Comparison of ENCODE assay signal across 12 cellular contexts in the genomic region with DNA sequence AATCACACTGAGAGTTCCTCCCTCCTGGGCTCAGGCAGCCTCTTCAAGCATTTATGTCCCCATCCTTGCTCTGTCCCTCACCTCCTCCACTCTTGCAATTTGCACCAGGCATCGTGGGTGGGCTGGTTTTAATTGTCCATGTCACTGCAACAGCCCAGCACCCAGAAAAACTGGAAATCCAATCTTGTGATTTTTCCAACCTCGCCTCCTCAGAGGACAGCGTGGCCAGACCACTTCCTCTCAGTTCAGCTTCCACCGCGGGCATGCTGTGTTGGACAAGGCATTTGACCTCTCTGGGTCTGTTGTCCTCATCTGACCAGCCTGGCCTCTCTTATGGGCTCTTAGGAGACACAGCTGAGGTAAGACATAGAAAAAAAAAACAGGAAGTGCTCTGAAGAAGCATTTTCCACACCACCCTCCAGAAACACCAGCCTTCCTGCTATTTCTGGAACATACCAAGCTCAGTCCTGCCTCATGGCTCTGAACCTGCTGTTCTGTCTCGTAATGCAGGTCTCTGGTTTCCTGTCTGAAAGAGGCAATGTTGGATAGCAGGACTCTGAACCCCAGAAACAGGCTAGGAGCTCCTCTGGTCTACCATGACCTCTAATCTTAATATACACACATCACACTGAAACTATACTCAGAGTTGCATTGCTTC. TPM values are rescaled to one million over a fixed set of nuclear protein-coding genes. Genes with fewer than 3 reads are reported as not detected.
DNase-seq lines count a peak whose midpoint lies in the region; ATAC-seq and TF ChIP-seq lines count a peak whose summit lies in the region.
"Had no signal": no experiment of that assay in that cellular context is flagged by ENCODE, and none has a peak within 500 bp of the region (broad histone marks: within the 10 kb centered on the region; RNA-seq: fewer than 3 reads in every experiment).

No MANE protein-coding gene starts in this region.

- in situ Hi-C loops in brain microvascular endothelial cell (cut with HindIII; ENCODE audit: low pct_ligation_motif_present, low sequenced_read_pairs): no loop called here

- H3K9ac ChIP-seq in MM.1S (ENCODE audit: low read length) (peak overlapping the region; percentile 13; the same call in 1 of the 2 replicates), neuronal stem cell (ENCODE audit: low read depth, low read length, poor library complexity) (no peak overlapping the region)

- H3K4me3 Mint-ChIP-seq in type B pancreatic cell: no peak overlapping the region
- H3K4me3 Mint-ChIP-seq: activated CD4-positive, alpha-beta T cell treated with anti-CD3 and anti-CD28 coated beads, Interleukin-2, amount 10 ng/mL, durations not matched to agents 24 days and 14 days; CD4-positive, alpha-beta T cell had no signal

- no peak overlapping the region for H2BK120ac ChIP-seq in neuronal stem cell (ENCODE audit: low read depth, low read length)

- DNase-seq in MM.1S: peak; percentile 68
- peak; percentile 3 for DNase-seq in brain microvascular endothelial cell
- DNase-seq in neuronal stem cell (ENCODE audit: low spot score): no peak
- DNase-seq in HPDE6-E6E7 (ENCODE audit: extremely low spot score): no peak
- DNase-seq in NCI-H2081 (lab: John Stamatoyannopoulos, UW): no peak
- DNase-seq in type B pancreatic cell (ENCODE audit: extremely low spot score, unreplicated experiment): no peak
- DNase-seq in H7: no peak
- DNase-seq: activated CD4-positive, alpha-beta T cell treated with anti-CD3 and anti-CD28 coated beads, Interleukin-2, amount 10 ng/mL, durations not matched to agents 24 days and 14 days; CD4-positive, alpha-beta T cell had no signal

- peaks cover 22% of the 10 kb centered on the region for H3F3A ChIP-seq in MM.1S (ENCODE audit: insufficient read depth, low read length)

- H3K79me2 ChIP-seq in MM.1S (ENCODE audit: low read length): no peaks in the 10 kb centered on the region

- H3K18ac ChIP-seq in neuronal stem cell (ENCODE audit: low read length): peak overlapping the region; percentile 15

- no peak overlapping the region for H3K4me3 ChIP-seq in MM.1S (ENCODE audit: low read length)
- H3K4me3 ChIP-seq in brain microvascular endothelial cell (ENCODE audit: low read depth, low read length): no peak overlapping the region
- H3K4me3 ChIP-seq in neuronal stem cell (ENCODE audit: low read length in 2 of 2): no peak overlapping the region
- no peak overlapping the region for H3K4me3 ChIP-seq in H7 (ENCODE audit: insufficient read depth, low read depth, low read length)

- H4K20me1 ChIP-seq in MM.1S (ENCODE audit: insufficient read depth, low read length): no peaks in the 10 kb centered on the region

- H3K36me3 ChIP-seq in MM.1S (replicated peaks; ENCODE audit: insufficient read depth, low read length): no peaks in the 10 kb centered on the region
- no peaks in the 10 kb centered on the region for H3K36me3 ChIP-seq in brain microvascular endothelial cell (replicated peaks)
- no peaks in the 10 kb centered on the region for H3K36me3 ChIP-seq in neuronal stem cell (replicated peaks in 1 of 2; ENCODE audit: control insufficient read depth in 2 of 2, insufficient read depth in 2 of 2, low read length in 2 of 2)
- H3K36me3 ChIP-seq in H7 (replicated peaks; ENCODE audit: control insufficient read depth, insufficient read depth, low read length): no peaks in the 10 kb centered on the region

- no peak overlapping the region for H2BK15ac ChIP-seq in neuronal stem cell (ENCODE audit: low read length)

- H2BK12ac ChIP-seq in neuronal stem cell (ENCODE audit: low read length): no peak overlapping the region

- H2AFZ ChIP-seq in MM.1S (ENCODE audit: low read length) (peak overlapping the region; percentile 4), neuronal stem cell (ENCODE audit: low read length) (peak overlapping the region; percentile 31)

- H3K4ac ChIP-seq in neuronal stem cell (ENCODE audit: low read length): no peak overlapping the region

- H3K4me1 Mint-ChIP-seq in type B pancreatic cell (ENCODE audit: unreplicated experiment): peaks cover 4% of the 10 kb centered on the region

- no peaks in the 10 kb centered on the region for H3K9me3 Mint-ChIP-seq in type B pancreatic cell
- H3K9me3 Mint-ChIP-seq: activated CD4-positive, alpha-beta T cell treated with anti-CD3 and anti-CD28 coated beads, Interleukin-2, amount 10 ng/mL, durations not matched to agents 24 days and 14 days; activated naive CD4-positive, alpha-beta T cell treated with anti-CD3 and anti-CD28 coated beads, Interleukin-2, amount 50 U/mL, for 72 hours; CD4-positive, alpha-beta T cell had no signal

- no peak overlapping the region for H3K23ac ChIP-seq in neuronal stem cell (ENCODE audit: low read depth, low read length, poor library complexity)

- no peak overlapping the region for H3K14ac ChIP-seq in neuronal stem cell (ENCODE audit: low read length)

- peaks cover 16% of the 10 kb centered on the region for H3K4me1 ChIP-seq in MM.1S (ENCODE audit: low read length)
- peaks cover 0 to 3% of the 10 kb centered on the region in 2 donors for H3K4me1 ChIP-seq in neuronal stem cell (ENCODE audit: control insufficient read depth in 2 of 2, insufficient read depth in 1 of 2, low read depth in 1 of 2, low read length in 2 of 2)

- no peak for TF ChIP-seq POLR2A in GM18505 (IDR thresholded peaks at IDR 0.05; ENCODE audit: borderline replicate concordance, extremely low read depth, insufficient read depth, insufficient read length)

- H3K9me3 ChIP-seq in MM.1S (replicated peaks; ENCODE audit: insufficient read depth, low read length): no peaks in the 10 kb centered on the region
- H3K9me3 ChIP-seq in neuronal stem cell (replicated peaks in 1 of 2; ENCODE audit: control insufficient read depth in 2 of 2, insufficient read depth in 1 of 2, low read depth in 1 of 2, low read length in 2 of 2): no peaks in the 10 kb centered on the region

- no peak overlapping the region for H2AK5ac ChIP-seq in neuronal stem cell (ENCODE audit: low read depth, low read length)

- no peaks in the 10 kb centered on the region for H3K79me1 ChIP-seq in neuronal stem cell (ENCODE audit: low read depth, low read length)

- H3K27me3 ChIP-seq in MM.1S (replicated peaks; ENCODE audit: insufficient read depth, low read length) (no peaks in the 10 kb centered on the region), brain microvascular endothelial cell (replicated peaks) (no peaks in the 10 kb centered on the region), neuronal stem cell (ENCODE audit: control insufficient read depth in 3 of 3, insufficient read depth in 3 of 3, low read depth in 1 of 3, low read length in 3 of 3) (peaks cover 0 to 33% (median 0%) of the 10 kb centered on the region in 3 experiments), H7 (ENCODE audit: control insufficient read depth, insufficient read depth, low read length) (no peaks in the 10 kb centered on the region)

- no peak overlapping the region for H2BK5ac ChIP-seq in neuronal stem cell (ENCODE audit: low read length)

- H4K91ac ChIP-seq in neuronal stem cell (ENCODE audit: low read depth, low read length, poor library complexity): no peak overlapping the region

- H4K8ac ChIP-seq in neuronal stem cell (ENCODE audit: low read depth, low read length): no peak overlapping the region

- H3K9me2 ChIP-seq in MM.1S (replicated peaks; ENCODE audit: insufficient read depth, low read length): no peaks in the 10 kb centered on the region

- H3K36me3 Mint-ChIP-seq in type B pancreatic cell: no peaks in the 10 kb centered on the region
- H3K36me3 Mint-ChIP-seq: activated naive CD4-positive, alpha-beta T cell treated with anti-CD3 and anti-CD28 coated beads, Interleukin-2, amount 50 U/mL, for 72 hours had no signal

- TF ChIP-seq CTCF in MM.1S (IDR thresholded peaks at IDR 0.05; ENCODE audit: low read length) (no peak), brain microvascular endothelial cell (IDR thresholded peaks at IDR 0.05; ENCODE audit: low read depth, low read length, missing control alignments) (no peak), type B pancreatic cell (conservative IDR thresholded peaks at IDR 0.05) (no peak)

- H3K4me2 ChIP-seq in MM.1S (ENCODE audit: low read depth, low read length): peak overlapping the region; percentile 30; the same call in 1 of the 2 replicates
- H3K4me2 ChIP-seq in neuronal stem cell (ENCODE audit: insufficient read depth, low read length, poor library complexity, severe bottlenecking): no peak overlapping the region

- WGBS in neuronal stem cell (ENCODE audit: extremely low coverage in 2 of 2, insufficient read length in 2 of 2, insufficient replicate concordance in 1 of 2), 2 donors: no CpG with 5 or more reads among the region's 6 CpGs

- ATAC-seq in GM18505 (IDR thresholded peaks at IDR 0.05; ENCODE audit: unreplicated experiment): peak; percentile 56
- ATAC-seq: activated naive CD4-positive, alpha-beta T cell treated with anti-CD3 and anti-CD28 coated beads, Interleukin-2, amount 50 U/mL, for 72 hours had no signal

- H3K27ac Mint-ChIP-seq in type B pancreatic cell: no peak overlapping the region
- H3K27ac Mint-ChIP-seq: activated CD4-positive, alpha-beta T cell treated with anti-CD3 and anti-CD28 coated beads, Interleukin-2, amount 10 ng/mL, durations not matched to agents 24 days and 14 days; CD4-positive, alpha-beta T cell; progenitor cell of endocrine pancreas had no signal

- H3K27me3 Mint-ChIP-seq in type B pancreatic cell: peaks cover 34% of the 10 kb centered on the region

- H3K27ac ChIP-seq in MM.1S (ENCODE audit: low read length) (peak overlapping the region; percentile 47), brain microvascular endothelial cell (no peak overlapping the region), neuronal stem cell (replicated peaks; ENCODE audit: low read length) (no peak overlapping the region)

RNA-seq across cellular contexts. Expression of a gene that starts 8.3 kb away (rescaled TPM):
- polyA plus RNA-seq in neuronal stem cell (2013, experiment 1 of 2): 0.89 TPM
- 1.1 TPM for polyA plus RNA-seq in neuronal stem cell (2013, experiment 2 of 2)
- total RNA-seq in type B pancreatic cell (ENCODE audit: low replicate concordance): 0.50 TPM in 1 of 2 replicates, not detected in the other
- 4.1 TPM in 1 of 2 replicates, not detected in the other for total RNA-seq in H7 (2014; rRNA removed; shearing (Covaris generic))
- total RNA-seq: activated CD4-positive, alpha-beta T cell treated with anti-CD3 and anti-CD28 coated beads, Interleukin-2, amount 10 ng/mL, durations not matched to agents 24 days and 14 days; activated naive CD4-positive, alpha-beta T cell treated with anti-CD3 and anti-CD28 coated beads, Interleukin-2, amount 50 U/mL, for 72 hours; CD4-positive, alpha-beta T cell had no signal

RNA-seq across cellular contexts. Expression of a gene that starts 39.4 kb away (rescaled TPM):
- polyA plus RNA-seq in neuronal stem cell (2013, experiment 1 of 2): 43.7 TPM
- polyA plus RNA-seq in neuronal stem cell (2013, experiment 2 of 2): 45.5 TPM
- total RNA-seq in type B pancreatic cell (ENCODE audit: low replicate concordance): 35.4 and 42.3 TPM in 2 replicates
- total RNA-seq in H7 (2014; rRNA removed; shearing (Covaris generic)): 43.7 and 53.6 TPM in 2 replicates

Comparison
In these comparisons a context has a peak if more than half of its experiments do, and no peak if none do; other contexts are left out.
1. DNase-seq: peak in MM.1S (single experiment) and brain microvascular endothelial cell (single experiment); none in neuronal stem cell (single experiment), HPDE6-E6E7 (single experiment), NCI-H2081 (0 of 2), type B pancreatic cell (single experiment) and H7 (single experiment).